1 cellular context compared by ENCODE assay signal in genomic region chr11:794766-795637, GRCh38.
TF ChIP-seq lines count a peak whose summit lies in the region.

No MANE protein-coding gene starts in this region.

TF ChIP-seq in H1, 55 proteins besides CTCF, POLR2A, EP300 and RAD21:
- no peak for TF ChIP-seq KDM5A (IDR thresholded peaks at IDR 0.05; ENCODE audit: low read length)
- TF ChIP-seq SP2 (IDR thresholded peaks at IDR 0.05; ENCODE audit: low read length), result no peak
- TF ChIP-seq USF2 (IDR thresholded peaks at IDR 0.05; ENCODE audit: low read length), result no peak
- no peak for TF ChIP-seq SP1 (IDR thresholded peaks at IDR 0.05; ENCODE audit: low read depth, low read length)
- no peak for TF ChIP-seq JUND (IDR thresholded peaks at IDR 0.05; ENCODE audit: low read length)
- no peak for TF ChIP-seq EZH2 (IDR thresholded peaks at IDR 0.05; ENCODE audit: low read depth, low read length, severe bottlenecking)
